In genomic region chr5:22965960-22966359, GRCh38 we compare ENCODE assay signal across 39 cellular contexts.
DNase-seq lines count a peak whose midpoint lies in the region; ATAC-seq, FAIRE-seq and TF ChIP-seq lines count a peak whose summit lies in the region.
"Had no signal": no experiment of that assay in that cellular context is flagged by ENCODE, and none has a peak within 500 bp of the region (broad histone marks: within the 10 kb centered on the region; RNA-seq: fewer than 3 reads in every experiment).

No MANE protein-coding gene starts in this region.

- H3K4me2 ChIP-seq in BLaER1 (peak overlapping the region; percentile 51), SU-DHL-6 (ENCODE audit: low read depth, low read length, poor library complexity, severe bottlenecking) (peak overlapping the region; percentile 16), PC-3 (ENCODE audit: low read length) (no peak overlapping the region)
- H3K4me2 ChIP-seq: neural progenitor cell had no signal

- no TSS peak for BruUV-seq in PC-3 (replicated peaks; lab: Mats Ljungman, UMichigan)

- POLR2A ChIA-PET in PC-3 (lab: Charles Lee; ENCODE audit: unreplicated experiment), result no interaction called here

- peaks cover 39% of the 10 kb centered on the region for H3K9me3 ChIP-seq in BLaER1
- no peaks in the 10 kb centered on the region for H3K9me3 ChIP-seq in SU-DHL-6 (ENCODE audit: insufficient read depth, low read length)
- no peaks in the 10 kb centered on the region for H3K9me3 ChIP-seq in kidney (ENCODE audit: control insufficient read depth in 1 of 2, low read length in 2 of 2)
- H3K9me3 ChIP-seq in PC-3 (ENCODE audit: low read length), result no peaks in the 10 kb centered on the region
- H3K9me3 ChIP-seq: pancreas, thoracic aorta had no signal

- CTCF ChIA-PET in PC-3 (lab: Charles Lee), result no interaction called here

- H3K27ac ChIP-seq in BLaER1, result peak overlapping the region; percentile 28
- H3K27ac ChIP-seq in SU-DHL-6 (ENCODE audit: low read depth, low read length), result no peak overlapping the region
- no peak overlapping the region for H3K27ac ChIP-seq in kidney (ENCODE audit: low read depth in 2 of 2, low read length in 2 of 2)
- H3K27ac ChIP-seq in PC-3 (ENCODE audit: low read length), result no peak overlapping the region
- H3K27ac ChIP-seq: brain microvascular endothelial cell, esophagus muscularis mucosa, left lung, neural progenitor cell, pancreas, SK-N-MC, skin epidermis, thoracic aorta had no signal

- ATAC-seq in GM18868 (IDR thresholded peaks at IDR 0.05; ENCODE audit: unreplicated experiment), result peak; percentile 92
- ATAC-seq in HG03571 (IDR thresholded peaks at IDR 0.05; ENCODE audit: unreplicated experiment), result peak; percentile 70
- no peak for ATAC-seq in HG03039 (IDR thresholded peaks at IDR 0.05; ENCODE audit: unreplicated experiment)
- ATAC-seq in PC-3, result no peak
- ATAC-seq: activated CD4-positive, alpha-beta T cell treated with anti-CD3 and anti-CD28 coated beads for 36 hours; activated CD8-positive, alpha-beta T cell treated with anti-CD3 and anti-CD28 coated beads, Interleukin-2, amount 10 ng/mL, durations not matched to agents 7 days and 5 days; activated naive CD4-positive, alpha-beta T cell treated with anti-CD3 and anti-CD28 coated beads, Interleukin-2, amount 50 U/mL, for 72 hours; HCT116; K562; left lung; pancreas had no signal

- H3K9ac ChIP-seq in BLaER1, result no peak overlapping the region
- H3K9ac ChIP-seq in SU-DHL-6 (ENCODE audit: low read length), result no peak overlapping the region
- no peak overlapping the region for H3K9ac ChIP-seq in kidney (ENCODE audit: low read length in 2 of 2)
- no peak overlapping the region for H3K9ac ChIP-seq in PC-3 (ENCODE audit: low read length)
- H3K9ac ChIP-seq: neural progenitor cell had no signal

- DNase-seq in NCI-H1105 (lab: John Stamatoyannopoulos, UW) (no peak), kidney (no peak), PC-3 (no peak)
- DNase-seq: activated CD4-positive, alpha-beta T cell treated with anti-CD3 and anti-CD28 coated beads for 36 hours; activated CD8-positive, alpha-beta T cell treated with anti-CD3 and anti-CD28 coated beads, Interleukin-2, amount 10 ng/mL, durations not matched to agents 7 days and 5 days; amygdala; brain microvascular endothelial cell; CD8-positive, alpha-beta memory T cell; cerebellar nuclear complex; dermis blood vessel endothelial cell; DMS 273 treated with DMSO at 0.1 percent for 48 hours; foreskin fibroblast; left lung; mesenchymal stem cell; MG63; NCI-H1417 treated with DMSO at 0.1 percent for 48 hours; NCI-H2081 treated with DMSO at 0.1 percent for 48 hours; NCI-H2227 treated with DMSO at 0.1 percent for 48 hours; NCI-H69; pancreas; retina; T-helper 2 cell had no signal

- intact Hi-C loops in kidney (cut with DNase I) (no loop called here), PC-3 (cut with micrococcal nuclease) (no loop called here)

- H3K9me2 ChIP-seq in SU-DHL-6 (replicated peaks; ENCODE audit: insufficient read depth, low read length) (no peaks in the 10 kb centered on the region), PC-3 (replicated peaks; ENCODE audit: low read length) (no peaks in the 10 kb centered on the region)

- H4K20me1 ChIP-seq in BLaER1, result no peaks in the 10 kb centered on the region
- H4K20me1 ChIP-seq in SU-DHL-6 (ENCODE audit: low read depth, low read length), result no peaks in the 10 kb centered on the region
- H4K20me1 ChIP-seq in PC-3 (ENCODE audit: low read length), result no peaks in the 10 kb centered on the region

- H3K4me3 ChIP-seq in BLaER1 (no peak overlapping the region), SU-DHL-6 (ENCODE audit: insufficient read depth, low read length, poor library complexity, severe bottlenecking) (no peak overlapping the region), kidney (ENCODE audit: low read length in 2 of 2) (no peak overlapping the region), PC-3 (ENCODE audit: low read length) (no peak overlapping the region)
- H3K4me3 ChIP-seq: esophagus muscularis mucosa, K562, left lung, MG63, neural progenitor cell, pancreas, SK-N-MC, skin epidermis, thoracic aorta had no signal

- no peak overlapping the region for H2AFZ ChIP-seq in SU-DHL-6 (ENCODE audit: low read depth, low read length, severe bottlenecking)
- H2AFZ ChIP-seq in PC-3 (ENCODE audit: low read length), result no peak overlapping the region
- H2AFZ ChIP-seq: neural progenitor cell had no signal

- H3K4me1 ChIP-seq in BLaER1 (peaks cover 35% of the 10 kb centered on the region), kidney (ENCODE audit: control insufficient read depth in 1 of 2, insufficient read depth in 1 of 2, low read depth in 1 of 2, low read length in 2 of 2) (no peaks in the 10 kb centered on the region), PC-3 (ENCODE audit: insufficient read depth, low read length) (no peaks in the 10 kb centered on the region)
- H3K4me1 ChIP-seq: esophagus muscularis mucosa, left lung, neural progenitor cell, pancreas had no signal

- H3K27me3 ChIP-seq in BLaER1 (no peaks in the 10 kb centered on the region), SU-DHL-6 (ENCODE audit: low read length) (no peaks in the 10 kb centered on the region), PC-3 (ENCODE audit: low read length) (no peaks in the 10 kb centered on the region)
- H3K27me3 ChIP-seq: brain microvascular endothelial cell, esophagus muscularis mucosa, left lung, MG63, neural progenitor cell, pancreas had no signal

- TF ChIP-seq CTCF in SU-DHL-6 (IDR thresholded peaks at IDR 0.05; ENCODE audit: insufficient read depth, low read length, poor library complexity, severe bottlenecking) (no peak), kidney (IDR thresholded peaks at IDR 0.05; ENCODE audit: borderline replicate concordance, extremely low read depth, insufficient read depth) (no peak), PC-3 (conservative IDR thresholded peaks at IDR 0.05; ENCODE audit: low read depth, low read length) (no peak)

- no peak for FAIRE-seq in kidney (lab: Jason Lieb, UNC)
- FAIRE-seq: endometrium, HTR-8/SVneo, islet of Langerhans, K562, pancreas, urothelium cell line had no signal

- no peaks in the 10 kb centered on the region for H3K79me2 ChIP-seq in SU-DHL-6 (ENCODE audit: insufficient read depth, low read length)
- H3K79me2 ChIP-seq in PC-3 (ENCODE audit: low read length), result no peaks in the 10 kb centered on the region

- H3K36me3 ChIP-seq in BLaER1 (no peaks in the 10 kb centered on the region), SU-DHL-6 (ENCODE audit: low read length) (no peaks in the 10 kb centered on the region), kidney (ENCODE audit: control insufficient read depth in 1 of 2, insufficient read depth in 2 of 2, low read length in 2 of 2) (no peaks in the 10 kb centered on the region), PC-3 (ENCODE audit: low read depth, low read length) (no peaks in the 10 kb centered on the region)
- H3K36me3 ChIP-seq: brain microvascular endothelial cell, esophagus muscularis mucosa, left lung, MG63, neural progenitor cell, pancreas, thoracic aorta had no signal

- H3F3A ChIP-seq in SU-DHL-6 (ENCODE audit: insufficient read depth) (no peaks in the 10 kb centered on the region), PC-3 (ENCODE audit: low read length, unreplicated experiment) (no peaks in the 10 kb centered on the region)

Comparison
In these comparisons a context has a peak if more than half of its experiments do, and no peak if none do; other contexts are left out.
1. ATAC-seq: peak in GM18868 (single experiment) and HG03571 (single experiment); none in HG03039 (single experiment) and PC-3 (single experiment).